1 cellular context compared by ENCODE assay signal in the genomic region with DNA sequence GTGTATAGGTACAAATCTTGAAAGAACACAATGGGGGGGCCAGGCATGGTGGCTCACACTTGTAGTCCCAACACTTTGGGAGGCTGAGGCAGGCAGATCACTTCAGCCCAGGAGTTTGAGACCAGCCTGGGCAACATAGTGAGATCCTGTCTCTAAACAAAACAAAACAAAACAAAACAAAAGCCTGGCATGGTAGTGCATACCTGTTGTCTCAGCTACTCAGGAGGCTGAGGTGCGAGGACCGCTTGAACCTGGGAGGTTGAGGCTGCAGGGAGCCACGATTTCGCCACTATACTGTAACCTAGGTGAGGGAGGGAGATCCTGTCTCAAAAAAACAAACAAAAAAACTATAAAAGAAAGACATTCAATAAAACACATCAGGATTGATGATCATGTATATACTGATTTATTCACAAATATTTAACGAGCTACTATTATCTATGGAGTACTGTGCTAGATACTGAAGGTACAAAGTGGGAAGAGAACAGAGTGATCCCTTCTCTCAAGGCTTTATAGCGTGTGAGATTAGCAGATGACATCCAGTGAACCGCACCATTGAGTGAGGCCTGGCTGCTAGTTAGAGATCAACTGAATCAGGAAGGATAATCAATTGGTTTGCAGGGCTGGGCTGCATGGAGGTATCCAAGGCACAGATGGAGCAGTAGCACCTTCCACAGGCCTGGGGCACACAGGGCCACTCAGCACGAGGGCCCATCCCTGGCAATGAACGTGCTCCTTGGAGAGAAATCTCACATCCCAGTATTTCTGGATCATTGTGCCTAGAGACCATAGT.
TF ChIP-seq lines count a peak whose summit lies in the region.

No MANE protein-coding gene starts in this region.

TF ChIP-seq in HepG2, 621 proteins besides CTCF, POLR2A, EP300 and RAD21:
- no peak for TF ChIP-seq ZNF432 (CRISPR knock-in tag; IDR thresholded peaks at IDR 0.05; ENCODE audit: borderline replicate concordance)
- TF ChIP-seq SIX4 (CRISPR knock-in tag; IDR thresholded peaks at IDR 0.05): no peak
- TF ChIP-seq ZNF121 (CRISPR knock-in tag; IDR thresholded peaks at IDR 0.05): 0 out of 2 replicates have a peak, but pooled peaks have one; percentile 18
- no peak for TF ChIP-seq ZNF331 (CRISPR knock-in tag; IDR thresholded peaks at IDR 0.05)
- no peak for TF ChIP-seq SRSF9 (IDR thresholded peaks at IDR 0.05; ENCODE audit: borderline replicate concordance, insufficient read depth, low read depth, low read length, poor library complexity, severe bottlenecking)
- TF ChIP-seq, protein P1, sequence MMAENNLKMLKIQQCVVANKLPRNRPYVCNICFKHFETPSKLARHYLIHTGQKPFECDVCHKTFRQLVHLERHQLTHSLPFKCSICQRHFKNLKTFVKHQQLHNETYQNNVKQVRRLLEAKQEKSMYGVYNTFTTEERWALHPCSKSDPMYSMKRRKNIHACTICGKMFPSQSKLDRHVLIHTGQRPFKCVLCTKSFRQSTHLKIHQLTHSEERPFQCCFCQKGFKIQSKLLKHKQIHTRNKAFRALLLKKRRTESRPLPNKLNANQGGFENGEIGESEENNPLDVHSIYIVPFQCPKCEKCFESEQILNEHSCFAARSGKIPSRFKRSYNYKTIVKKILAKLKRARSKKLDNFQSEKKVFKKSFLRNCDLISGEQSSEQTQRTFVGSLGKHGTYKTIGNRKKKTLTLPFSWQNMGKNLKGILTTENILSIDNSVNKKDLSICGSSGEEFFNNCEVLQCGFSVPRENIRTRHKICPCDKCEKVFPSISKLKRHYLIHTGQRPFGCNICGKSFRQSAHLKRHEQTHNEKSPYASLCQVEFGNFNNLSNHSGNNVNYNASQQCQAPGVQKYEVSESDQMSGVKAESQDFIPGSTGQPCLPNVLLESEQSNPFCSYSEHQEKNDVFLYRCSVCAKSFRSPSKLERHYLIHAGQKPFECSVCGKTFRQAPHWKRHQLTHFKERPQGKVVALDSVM (CRISPR knock-in tag; IDR thresholded peaks at IDR 0.05): peak; percentile 69
- no peak for TF ChIP-seq ZFP1 (CRISPR knock-in tag; IDR thresholded peaks at IDR 0.05)
- TF ChIP-seq ZSCAN29 (CRISPR knock-in tag; conservative IDR thresholded peaks at IDR 0.05): no peak
- TF ChIP-seq ZSCAN21 (CRISPR knock-in tag; IDR thresholded peaks at IDR 0.05; ENCODE audit: borderline replicate concordance): no peak
